ENCODE assay signal across 8 cellular contexts in the genomic region with DNA sequence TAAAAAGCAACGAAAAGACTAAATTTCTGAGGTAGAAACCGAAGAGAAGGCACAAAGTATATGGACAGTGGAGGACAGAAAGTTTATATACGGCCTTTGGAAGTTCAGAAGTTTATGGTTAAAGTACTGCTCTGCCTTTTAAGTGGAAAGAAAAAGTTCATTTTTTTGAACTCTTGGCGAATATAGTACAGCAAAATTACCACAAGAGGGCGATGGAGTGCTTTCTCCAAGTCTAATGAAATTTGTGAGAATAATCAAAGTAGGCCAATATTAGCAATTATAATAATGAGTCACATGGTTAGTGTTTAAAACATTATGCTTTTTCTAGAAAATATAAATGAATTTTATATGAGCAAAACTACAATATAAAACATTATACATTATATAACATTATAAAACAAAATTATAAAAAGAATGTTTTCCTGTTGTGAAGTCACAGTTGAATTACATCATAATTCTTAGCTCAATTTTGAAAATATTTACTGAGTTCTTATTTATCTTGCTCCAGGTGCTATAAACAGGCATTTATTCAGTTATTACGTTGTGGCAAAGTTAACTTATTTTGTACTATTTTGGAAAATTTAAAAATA.
DNase-seq lines count a peak whose midpoint lies in the region; ATAC-seq, FAIRE-seq and TF ChIP-seq lines count a peak whose summit lies in the region.

No MANE protein-coding gene starts in this region.

- CTCF ChIA-PET in activated CD4-positive, alpha-beta memory T cell treated with anti-CD3 and anti-CD28 coated beads for 36 hours (lab: Charles Lee): interaction anchor here (0.6 to 2.7 kb wide), 14 partner anchors 10 to 503 kb away, joined by 3 to 12 read pairs (median 4); no protein-coding TSS in a partner anchor

- no peak overlapping the region for H3K9ac ChIP-seq in NT2/D1 (ENCODE audit: insufficient read length, low read depth)

- H3K27me3 ChIP-seq in NT2/D1 (ENCODE audit: insufficient read depth, insufficient read length): no peaks in the 10 kb centered on the region

- H3K27me3 Mint-ChIP-seq in nephron (ENCODE audit: low read depth): peaks cover 3% of the 10 kb centered on the region
- H3K27me3 Mint-ChIP-seq in activated CD4-positive, alpha-beta memory T cell treated with anti-CD3 and anti-CD28 coated beads for 36 hours: no peaks in the 10 kb centered on the region

- H3K9me3 ChIP-seq in NT2/D1 (ENCODE audit: insufficient read depth, low read length): no peaks in the 10 kb centered on the region

- peak; percentile 61 for ATAC-seq in HG02642 (IDR thresholded peaks at IDR 0.05; ENCODE audit: poor library complexity, unreplicated experiment)
- no peak for ATAC-seq in HG03196 (IDR thresholded peaks at IDR 0.05; ENCODE audit: unreplicated experiment)

- H3K4me3 ChIP-seq in NT2/D1 (ENCODE audit: insufficient read length, low read depth): no peak overlapping the region

- peak; percentile 92 for FAIRE-seq in G401.6 (lab: Jason Lieb, UNC)

- TF ChIP-seq CTCF in nephron (IDR thresholded peaks at IDR 0.05; ENCODE audit: unreplicated experiment in 3 of 3): peak; percentile 86 to 91 (median 87)

- POLR2A ChIA-PET in activated CD4-positive, alpha-beta memory T cell treated with anti-CD3 and anti-CD28 coated beads for 36 hours (lab: Charles Lee): no interaction called here

- H3K4me1 ChIP-seq in NT2/D1 (ENCODE audit: insufficient read depth, insufficient read length): no peaks in the 10 kb centered on the region

- H3K4me3 Mint-ChIP-seq in nephron: no peak overlapping the region
- H3K4me3 Mint-ChIP-seq in activated CD4-positive, alpha-beta memory T cell treated with anti-CD3 and anti-CD28 coated beads for 36 hours: no peak overlapping the region

- intact Hi-C loops in activated CD4-positive, alpha-beta memory T cell treated with anti-CD3 and anti-CD28 coated beads for 36 hours (cut with micrococcal nuclease): loop anchor here (1.0 kb wide), 2 partner anchors 474 to 504 kb away; no protein-coding TSS in a partner anchor

- no peaks in the 10 kb centered on the region for H3K36me3 ChIP-seq in NT2/D1 (ENCODE audit: insufficient read depth, insufficient read length, low read length)

- peak overlapping the region in 1 of 3 experiments; percentile 9 for H3K27ac Mint-ChIP-seq in nephron
- no peak overlapping the region for H3K27ac Mint-ChIP-seq in activated CD4-positive, alpha-beta memory T cell treated with anti-CD3 and anti-CD28 coated beads for 36 hours

- H3K4me1 Mint-ChIP-seq in nephron: no peaks in the 10 kb centered on the region
- H3K4me1 Mint-ChIP-seq in activated CD4-positive, alpha-beta memory T cell treated with anti-CD3 and anti-CD28 coated beads for 36 hours (ENCODE audit: low read depth): no peaks in the 10 kb centered on the region

- H3K9me3 Mint-ChIP-seq in nephron: no peaks in the 10 kb centered on the region
- H3K9me3 Mint-ChIP-seq in activated CD4-positive, alpha-beta memory T cell treated with anti-CD3 and anti-CD28 coated beads for 36 hours: no peaks in the 10 kb centered on the region

- peaks cover 30% of the 10 kb centered on the region for H3K36me3 Mint-ChIP-seq in nephron (ENCODE audit: low read depth)
- peaks cover 6% of the 10 kb centered on the region for H3K36me3 Mint-ChIP-seq in activated CD4-positive, alpha-beta memory T cell treated with anti-CD3 and anti-CD28 coated beads for 36 hours

- DNase-seq in AG08396 (ENCODE audit: low spot score) (peak; percentile 13), NT2/D1 (ENCODE audit: low read depth, low spot score) (peak; percentile 18), dermis blood vessel endothelial cell (peak; percentile 74)
- DNase-seq in activated CD4-positive, alpha-beta memory T cell treated with anti-CD3 and anti-CD28 coated beads for 36 hours: no peak
